In genomic region chr7:88101769-88102168, GRCh38 we compare ENCODE assay signal across 23 cellular contexts.
DNase-seq lines count a peak whose midpoint lies in the region; ATAC-seq lines count a peak whose summit lies in the region.
"Had no signal": no experiment of that assay in that cellular context is flagged by ENCODE, and none has a peak within 500 bp of the region (broad histone marks: within the 10 kb centered on the region; RNA-seq: fewer than 3 reads in every experiment).

No MANE protein-coding gene starts in this region.

- no peaks in the 10 kb centered on the region for H4K20me1 ChIP-seq in GM23248 (ENCODE audit: insufficient read depth)

- no peaks in the 10 kb centered on the region for H3K4me1 Mint-ChIP-seq in activated T-helper 17 cell treated with anti-CD3 and anti-CD28 coated beads, Interleukin-2, amount 50 U/mL, for 72 hours
- H3K4me1 Mint-ChIP-seq: stimulated activated memory B cell treated with anti-CD40 and anti-IgM and Interleukin-4, amounts not matched to agents 10 μg/mL and 1 μg/mL and 100 μg/mL, for 72 hours had no signal

- H3K4me3 Mint-ChIP-seq in activated T-helper 17 cell treated with anti-CD3 and anti-CD28 coated beads, Interleukin-2, amount 50 U/mL, for 72 hours, result no peak overlapping the region
- H3K4me3 Mint-ChIP-seq: activated T-helper 1 cell treated with anti-CD3 and anti-CD28 coated beads, Interleukin-12 subunit alpha, Interleukin-12 subunit beta, Interleukin-2, Interleukin-4 antibody, amounts not matched to agents 30 ng/mL and 10 ng/mL and 1 ng/mL, durations not matched to agents 14 hours and 24 hours and 36 hours; CD4-positive, alpha-beta T cell; HFFc6; stimulated activated memory B cell treated with anti-CD40 and anti-IgM and Interleukin-4, amounts not matched to agents 10 μg/mL and 1 μg/mL and 100 μg/mL, for 72 hours had no signal

- H3K79me2 ChIP-seq in GM23248 (ENCODE audit: insufficient read depth), result no peaks in the 10 kb centered on the region

- H3K27me3 ChIP-seq in GM23248 (replicated peaks; ENCODE audit: insufficient read depth), result no peaks in the 10 kb centered on the region
- H3K27me3 ChIP-seq: foreskin keratinocyte had no signal

- ATAC-seq in GM19324 (IDR thresholded peaks at IDR 0.05; ENCODE audit: low FRiP score, unreplicated experiment), result peak; percentile 81
- peak; percentile 60 for ATAC-seq in HG02678 (IDR thresholded peaks at IDR 0.05; ENCODE audit: unreplicated experiment)
- peak; percentile 48 for ATAC-seq in activated T-helper 17 cell treated with anti-CD3 and anti-CD28 coated beads, Interleukin-2, amount 50 U/mL, for 72 hours (replicated peaks)
- ATAC-seq in activated CD4-positive, CD25-positive, alpha-beta regulatory T cell treated with anti-CD3 and anti-CD28 coated beads, Interleukin-2, amount 50 U/mL, for 24 hours, result no peak
- ATAC-seq: activated naive CD4-positive, alpha-beta T cell treated with anti-CD3 and anti-CD28 coated beads, Interleukin-2, amount 50 U/mL, for 72 hours; foreskin keratinocyte; left lobe of liver had no signal

- no peaks in the 10 kb centered on the region for H3K36me3 ChIP-seq in GM23248 (ENCODE audit: low read depth)

- H3K27ac ChIP-seq in GM23248, result no peak overlapping the region
- H3K27ac ChIP-seq: 22Rv1, foreskin keratinocyte had no signal

- 44 to 64% methylated on average over 1 of the region's 1 CpG for WGBS in GM23248 (ENCODE audit: low coverage in 1 of 2, low lambda C conversion rate in 2 of 2, missing lambda C conversion rate in 2 of 2), 2 experiments

- H3K4me3 ChIP-seq in GM23248, result no peak overlapping the region

- no peaks in the 10 kb centered on the region for H3K9me2 ChIP-seq in GM23248 (ENCODE audit: insufficient read depth)

- no peak overlapping the region for H3K27ac Mint-ChIP-seq in activated T-helper 17 cell treated with anti-CD3 and anti-CD28 coated beads, Interleukin-2, amount 50 U/mL, for 72 hours
- H3K27ac Mint-ChIP-seq: activated naive CD4-positive, alpha-beta T cell treated with anti-CD3 and anti-CD28 coated beads, Interleukin-2, amount 50 U/mL, for 72 hours; activated T-helper 1 cell treated with anti-CD3 and anti-CD28 coated beads, Interleukin-12 subunit alpha, Interleukin-12 subunit beta, Interleukin-2, Interleukin-4 antibody, amounts not matched to agents 30 ng/mL and 10 ng/mL and 1 ng/mL, durations not matched to agents 14 hours and 24 hours and 36 hours; CD4-positive, alpha-beta T cell; HFFc6; stimulated activated memory B cell treated with anti-CD40 and anti-IgM and Interleukin-4, amounts not matched to agents 10 μg/mL and 1 μg/mL and 100 μg/mL, for 72 hours had no signal

- DNase-seq in activated CD4-positive, alpha-beta T cell treated with anti-CD3 and anti-CD28 coated beads for 48 hours, result peak; percentile 5
- no peak for DNase-seq in activated CD4-positive, alpha-beta T cell treated with anti-CD3 and anti-CD28 coated beads for 1 hour
- DNase-seq in GM03348 (ENCODE audit: low spot score), result no peak
- no peak for DNase-seq in GM23248
- DNase-seq: activated CD4-positive, CD25-positive, alpha-beta regulatory T cell treated with anti-CD3 and anti-CD28 coated beads, Interleukin-2, amount 50 U/mL, for 72 hours; CD4-positive, alpha-beta T cell; DMS 273 treated with DMSO at 0.1 percent for 48 hours; foreskin keratinocyte; HFFc6; KBM-7; mesendoderm; NCI-H146; NCI-H748 treated with DMSO at 0.1 percent for 48 hours; stimulated activated CD4-positive, alpha-beta T cell treated with anti-CD3 and anti-CD28 coated beads, Interleukin-1b, Interleukin-23, amount 100 ng/mL, for 48 hours had no signal

- H3K4me1 ChIP-seq in GM23248 (ENCODE audit: insufficient read depth), result no peaks in the 10 kb centered on the region
- H3K4me1 ChIP-seq: foreskin keratinocyte had no signal

- H3K27me3 Mint-ChIP-seq in activated T-helper 17 cell treated with anti-CD3 and anti-CD28 coated beads, Interleukin-2, amount 50 U/mL, for 72 hours, result no peaks in the 10 kb centered on the region
- H3K27me3 Mint-ChIP-seq: CD4-positive, alpha-beta T cell; stimulated activated memory B cell treated with anti-CD40 and anti-IgM and Interleukin-4, amounts not matched to agents 10 μg/mL and 1 μg/mL and 100 μg/mL, for 72 hours had no signal

- no peaks in the 10 kb centered on the region for H3K9me3 Mint-ChIP-seq in activated T-helper 17 cell treated with anti-CD3 and anti-CD28 coated beads, Interleukin-2, amount 50 U/mL, for 72 hours
- H3K9me3 Mint-ChIP-seq: activated naive CD4-positive, alpha-beta T cell treated with anti-CD3 and anti-CD28 coated beads, Interleukin-2, amount 50 U/mL, for 72 hours; activated T-helper 1 cell treated with anti-CD3 and anti-CD28 coated beads, Interleukin-12 subunit alpha, Interleukin-12 subunit beta, Interleukin-2, Interleukin-4 antibody, amounts not matched to agents 30 ng/mL and 10 ng/mL and 1 ng/mL, durations not matched to agents 14 hours and 24 hours and 36 hours; CD4-positive, alpha-beta T cell; HFFc6; stimulated activated memory B cell treated with anti-CD40 and anti-IgM and Interleukin-4, amounts not matched to agents 10 μg/mL and 1 μg/mL and 100 μg/mL, for 72 hours had no signal

- H3K9ac ChIP-seq in GM23248, result no peak overlapping the region

- H3K9me3 ChIP-seq in GM23248 (ENCODE audit: low read depth), result no peaks in the 10 kb centered on the region

- H3K4me2 ChIP-seq in GM23248 (ENCODE audit: unreplicated experiment), result no peak overlapping the region

- H3F3A ChIP-seq in GM23248 (ENCODE audit: insufficient read depth), result no peaks in the 10 kb centered on the region

- H2AFZ ChIP-seq in GM23248, result no peak overlapping the region

- in situ Hi-C loops in GM23248 (cut with MboI), result loop anchor here (25.0 kb wide), 2 partner anchors 314 to 589 kb away; no protein-coding TSS in a partner anchor

- no peaks in the 10 kb centered on the region for H3K36me3 Mint-ChIP-seq in activated T-helper 17 cell treated with anti-CD3 and anti-CD28 coated beads, Interleukin-2, amount 50 U/mL, for 72 hours (ENCODE audit: low read depth)
- H3K36me3 Mint-ChIP-seq: activated naive CD4-positive, alpha-beta T cell treated with anti-CD3 and anti-CD28 coated beads, Interleukin-2, amount 50 U/mL, for 72 hours; stimulated activated memory B cell treated with anti-CD40 and anti-IgM and Interleukin-4, amounts not matched to agents 10 μg/mL and 1 μg/mL and 100 μg/mL, for 72 hours had no signal

Comparison
In these comparisons a context has a peak if more than half of its experiments do, and no peak if none do; other contexts are left out.
1. ATAC-seq: peak in GM19324 (single experiment), HG02678 (single experiment) and activated T-helper 17 cell treated with anti-CD3 and anti-CD28 coated beads, Interleukin-2, amount 50 U/mL, for 72 hours (single experiment); none in activated CD4-positive, CD25-positive, alpha-beta regulatory T cell treated with anti-CD3 and anti-CD28 coated beads, Interleukin-2, amount 50 U/mL, for 24 hours (0 of 2).